Comparison of ENCODE assay signal across 1 cellular context in the genomic region with DNA sequence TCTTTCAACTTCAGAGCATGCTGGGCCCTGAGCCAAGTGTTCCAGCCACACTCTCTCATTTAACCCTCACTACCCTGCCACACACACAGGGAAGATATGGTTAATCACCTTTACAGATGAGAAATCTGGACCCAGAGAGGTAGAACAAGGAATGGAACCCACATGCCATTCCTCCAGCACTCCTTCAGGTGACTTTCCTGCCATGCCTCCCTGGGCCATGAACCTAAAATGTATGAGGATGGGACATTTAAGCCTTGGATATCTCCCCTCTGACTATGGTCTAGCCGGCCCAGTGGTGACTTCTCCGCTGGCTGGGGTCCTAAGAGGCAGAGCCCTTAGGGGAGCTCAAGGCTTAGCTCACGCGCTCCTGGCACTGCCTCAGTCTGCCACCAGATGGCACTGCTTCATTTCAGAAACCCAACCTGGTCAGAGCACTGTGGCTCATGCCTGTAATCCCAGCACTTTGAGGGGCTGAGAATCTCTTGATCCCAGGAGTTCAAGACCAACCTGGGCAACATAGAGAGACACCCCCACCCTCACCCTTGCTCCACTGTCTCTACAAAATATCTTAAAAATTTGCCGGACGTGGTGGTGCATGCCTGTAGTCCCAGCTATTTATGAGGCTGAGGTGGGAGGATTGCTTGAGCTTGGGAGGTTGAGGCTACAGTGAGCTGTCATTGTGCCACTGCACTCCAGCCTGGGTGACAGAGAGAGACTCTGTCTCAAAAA.
TF ChIP-seq lines count a peak whose summit lies in the region.

No MANE protein-coding gene starts in this region.

TF ChIP-seq in GM23338, 12 proteins besides CTCF, POLR2A, EP300 and RAD21 (continued from another document):
- no peak for TF ChIP-seq ZNF462 (CRISPR knock-in tag; IDR thresholded peaks at IDR 0.05)
- no peak for TF ChIP-seq NANOG (IDR thresholded peaks at IDR 0.05; ENCODE audit: borderline replicate concordance)
- no peak for TF ChIP-seq REST (IDR thresholded peaks at IDR 0.05; ENCODE audit: unreplicated experiment)
- TF ChIP-seq CREB1 (CRISPR knock-in tag; IDR thresholded peaks at IDR 0.05; ENCODE audit: low read depth) = no peak
